9 cellular contexts compared by ENCODE assay signal in the genomic region with DNA sequence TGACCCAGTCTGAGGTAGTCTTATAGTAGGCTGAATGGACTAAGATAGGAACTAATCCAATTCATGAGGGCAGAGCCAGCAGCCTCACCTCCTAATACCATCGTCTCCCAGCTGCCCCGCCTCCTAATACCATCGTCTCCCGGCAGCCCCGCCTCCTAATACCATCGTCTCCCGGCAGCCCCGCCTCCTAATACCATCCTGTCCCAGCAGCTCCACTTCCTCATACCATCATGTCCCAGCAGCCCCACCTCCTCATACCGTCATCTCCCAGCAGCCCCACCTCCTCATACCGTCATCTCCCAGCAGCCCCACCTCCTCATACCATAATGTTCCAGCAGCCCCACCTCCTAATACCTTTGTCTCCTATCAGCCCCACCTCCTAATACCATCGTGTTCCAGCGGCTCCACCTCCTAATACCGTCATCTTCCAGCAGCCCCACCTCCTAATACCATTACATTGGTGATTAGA. TPM values are rescaled to one million over a fixed set of nuclear protein-coding genes. Genes with fewer than 3 reads are reported as not detected.
DNase-seq lines count a peak whose midpoint lies in the region; ATAC-seq, FAIRE-seq and TF ChIP-seq lines count a peak whose summit lies in the region.
"Had no signal": no experiment of that assay in that cellular context is flagged by ENCODE, and none has a peak within 500 bp of the region (broad histone marks: within the 10 kb centered on the region; RNA-seq: fewer than 3 reads in every experiment).

No MANE protein-coding gene starts in this region.

- POLR2A ChIA-PET in activated CD4-positive, alpha-beta memory T cell treated with anti-CD3 and anti-CD28 coated beads, Interleukin-2, amount 10 ng/mL, durations not matched to agents 7 days and 5 days (lab: Charles Lee) = interaction anchor here (0.9 kb wide), 1 partner anchor 34 kb away, joined by 3 read pairs; the partner anchor contains the start of gene EFNB2

- peaks cover 8% of the 10 kb centered on the region for H3K4me1 ChIP-seq in MM.1S (ENCODE audit: low read length)
- H3K4me1 ChIP-seq in transverse colon = peaks cover 11 to 21% (median 17%) of the 10 kb centered on the region in 4 donors

- H3K9me2 ChIP-seq in MM.1S (replicated peaks; ENCODE audit: insufficient read depth, low read length) = no peaks in the 10 kb centered on the region

- in situ Hi-C loops in transverse colon (cut with MboI; ENCODE audit: low pct_ligation_motif_present in 1 of 4, low pct_unique_long_range_greater_than_20kb in 1 of 4, low sequenced_read_pairs in 3 of 4) = loop anchor here in 1 of 4 donors (25.0 kb wide), 1 partner anchor 342 kb away; no protein-coding TSS in a partner anchor

- intact Hi-C loops in transverse colon (cut with DNase I; ENCODE audit: low total_unique reads) = no loop called here

- H3K27me3 ChIP-seq in MM.1S (replicated peaks; ENCODE audit: insufficient read depth, low read length) (no peaks in the 10 kb centered on the region), transverse colon (no peaks in the 10 kb centered on the region)

- H3K9me3 ChIP-seq in MM.1S (replicated peaks; ENCODE audit: insufficient read depth, low read length) (no peaks in the 10 kb centered on the region), transverse colon (no peaks in the 10 kb centered on the region)
- H3K9me3 ChIP-seq: HAP-1 had no signal

- peaks cover 16% of the 10 kb centered on the region for H4K20me1 ChIP-seq in MM.1S (ENCODE audit: insufficient read depth, low read length)

- ATAC-seq in GM18867 (IDR thresholded peaks at IDR 0.05; ENCODE audit: unreplicated experiment) (peak; percentile 39), omental fat pad (ENCODE audit: low FRiP score) (peak; percentile 66)

- TF ChIP-seq CTCF in MM.1S (IDR thresholded peaks at IDR 0.05; ENCODE audit: low read length) (no peak), omental fat pad (IDR thresholded peaks at IDR 0.05) (no peak), transverse colon (IDR thresholded peaks at IDR 0.05) (no peak)

- H3K4me2 ChIP-seq in MM.1S (ENCODE audit: low read depth, low read length) = no peak overlapping the region

- H3K4me3 ChIP-seq in MM.1S (ENCODE audit: low read length) = no peak overlapping the region
- no peak overlapping the region for H3K4me3 ChIP-seq in transverse colon
- H3K4me3 ChIP-seq: HAP-1 had no signal

- no peak overlapping the region for H3K27ac Mint-ChIP-seq in activated CD4-positive, alpha-beta memory T cell treated with anti-CD3 and anti-CD28 coated beads, Interleukin-2, amount 10 ng/mL, durations not matched to agents 7 days and 5 days

- no peak for TF ChIP-seq EP300 in transverse colon (IDR thresholded peaks at IDR 0.05; ENCODE audit: low read depth)

- WGBS in transverse colon (ENCODE audit: low coverage in 1 of 2), 2 donors = 33 to 55% methylated on average over 13 of the region's 13 CpGs

- H3K36me3 ChIP-seq in MM.1S (replicated peaks; ENCODE audit: insufficient read depth, low read length) (no peaks in the 10 kb centered on the region), transverse colon (no peaks in the 10 kb centered on the region)

- no peak overlapping the region for H2AFZ ChIP-seq in MM.1S (ENCODE audit: low read length)

- peaks cover 26% of the 10 kb centered on the region for H3K79me2 ChIP-seq in MM.1S (ENCODE audit: low read length)

- DNase-seq in MM.1S (peak; percentile 18), erythroblast (lab: John Stamatoyannopoulos, UW) (peak; percentile 57 to 74), omental fat pad (ENCODE audit: low spot score) (peak; percentile 23), transverse colon (peak; percentile 46), HTR-8/SVneo (ENCODE audit: insufficient read length, low spot score) (no peak), NCI-H2107 treated with DMSO at 0.1 percent for 48 hours (lab: John Stamatoyannopoulos, UW; ENCODE audit: unreplicated experiment) (no peak)
- DNase-seq in activated CD4-positive, alpha-beta memory T cell treated with anti-CD3 and anti-CD28 coated beads, Interleukin-2, amount 10 ng/mL, durations not matched to agents 7 days and 5 days = peak; percentile 67

- H3K4me1 Mint-ChIP-seq in activated CD4-positive, alpha-beta memory T cell treated with anti-CD3 and anti-CD28 coated beads, Interleukin-2, amount 10 ng/mL, durations not matched to agents 7 days and 5 days = peaks cover 36% of the 10 kb centered on the region

- CTCF ChIA-PET in activated CD4-positive, alpha-beta memory T cell treated with anti-CD3 and anti-CD28 coated beads, Interleukin-2, amount 10 ng/mL, durations not matched to agents 7 days and 5 days (lab: Charles Lee) = no interaction called here

- H3K4me3 Mint-ChIP-seq in activated CD4-positive, alpha-beta memory T cell treated with anti-CD3 and anti-CD28 coated beads, Interleukin-2, amount 10 ng/mL, durations not matched to agents 7 days and 5 days = peak overlapping the region; percentile 39

- no peaks in the 10 kb centered on the region for H3K27me3 Mint-ChIP-seq in activated CD4-positive, alpha-beta memory T cell treated with anti-CD3 and anti-CD28 coated beads, Interleukin-2, amount 10 ng/mL, durations not matched to agents 7 days and 5 days

- no peak overlapping the region for H3K27ac ChIP-seq in MM.1S (ENCODE audit: low read length)
- H3K27ac ChIP-seq in transverse colon = no peak overlapping the region

- H3K36me3 Mint-ChIP-seq in activated CD4-positive, alpha-beta memory T cell treated with anti-CD3 and anti-CD28 coated beads, Interleukin-2, amount 10 ng/mL, durations not matched to agents 7 days and 5 days (ENCODE audit: low read depth) = peaks cover 34% of the 10 kb centered on the region

- no peak overlapping the region for H3K9ac ChIP-seq in MM.1S (ENCODE audit: low read length)

- peaks cover 9% of the 10 kb centered on the region for H3K9me3 Mint-ChIP-seq in activated CD4-positive, alpha-beta memory T cell treated with anti-CD3 and anti-CD28 coated beads, Interleukin-2, amount 10 ng/mL, durations not matched to agents 7 days and 5 days

- TF ChIP-seq POLR2A in erythroblast (IDR thresholded peaks at IDR 0.05; ENCODE audit: low read length) (no peak), transverse colon (IDR thresholded peaks at IDR 0.05) (no peak)

- H3F3A ChIP-seq in MM.1S (ENCODE audit: insufficient read depth, low read length) = peaks cover 10% of the 10 kb centered on the region; the same call in 1 of the 2 replicates

- no peak for FAIRE-seq in HTR-8/SVneo (lab: Jason Lieb, UNC)

RNA-seq across cellular contexts. Expression of gene ARGLU1, which starts 2.5 kb away (rescaled TPM):
- total RNA-seq in activated CD4-positive, alpha-beta memory T cell treated with anti-CD3 and anti-CD28 coated beads, Interleukin-2, amount 10 ng/mL, durations not matched to agents 7 days and 5 days = 100 to 1,000 TPM; 112 to 113 TPM
- total RNA-seq in omental fat pad = 100 to 1,000 TPM in 3 of 4 donors, 10 to 100 TPM in 1; 70.8 to 154 (median 122) TPM
- 100 to 1,000 TPM; 106 to 155 (median 155) TPM for total RNA-seq in transverse colon

RNA-seq across cellular contexts. Expression of gene EFNB2, which starts 34.9 kb away (rescaled TPM):
- under 1 TPM; 0.13 TPM for total RNA-seq in activated CD4-positive, alpha-beta memory T cell treated with anti-CD3 and anti-CD28 coated beads, Interleukin-2, amount 10 ng/mL, durations not matched to agents 7 days and 5 days
- 10 to 100 TPM; 11.9 to 50.4 (median 37.4) TPM for total RNA-seq in omental fat pad
- 10 to 100 TPM; 46.8 to 84.2 (median 77.6) TPM for total RNA-seq in transverse colon

Comparison
In these comparisons a context has a peak if more than half of its experiments do, and no peak if none do; other contexts are left out.
1. DNase-seq: peak in MM.1S (single experiment), activated CD4-positive, alpha-beta memory T cell treated with anti-CD3 and anti-CD28 coated beads, Interleukin-2, amount 10 ng/mL, durations not matched to agents 7 days and 5 days (single experiment), erythroblast (2 of 2), omental fat pad (single experiment) and transverse colon (single experiment); none in HTR-8/SVneo (single experiment) and NCI-H2107 treated with DMSO at 0.1 percent for 48 hours (single experiment).
2. RNA of gene EFNB2, which starts 34.9 kb away (total RNA-seq): 46.8 to 84.2 TPM in transverse colon and 11.9 to 50.4 TPM in omental fat pad; 0.13 TPM in activated CD4-positive, alpha-beta memory T cell treated with anti-CD3 and anti-CD28 coated beads, Interleukin-2, amount 10 ng/mL, durations not matched to agents 7 days and 5 days; every median in the first group is over 10 times any median in the second.